ENCODE assay signal across 12 cellular contexts in the genomic region with DNA sequence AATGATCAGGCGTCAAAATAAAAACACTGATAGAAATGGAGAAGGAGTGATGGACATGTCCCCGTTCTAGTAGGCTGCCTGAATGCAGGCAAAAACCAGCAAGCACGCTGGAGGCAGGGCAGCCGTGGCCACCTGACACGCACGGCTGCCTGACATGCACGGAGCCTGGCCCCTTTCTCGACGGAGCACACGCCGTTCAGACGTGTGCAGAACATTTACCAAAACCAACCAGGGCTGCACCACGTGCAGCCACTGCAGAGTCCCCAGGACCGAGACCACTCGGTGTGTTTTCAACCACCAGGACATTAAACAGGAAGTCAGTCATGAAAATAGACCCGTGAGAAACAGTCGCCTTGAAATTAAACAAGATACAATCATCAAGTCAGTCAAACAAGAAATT.
DNase-seq lines count a peak whose midpoint lies in the region; ATAC-seq, FAIRE-seq and TF ChIP-seq lines count a peak whose summit lies in the region.
"Had no signal": no experiment of that assay in that cellular context is flagged by ENCODE, and none has a peak within 500 bp of the region (broad histone marks: within the 10 kb centered on the region; RNA-seq: fewer than 3 reads in every experiment).

No MANE protein-coding gene starts in this region.

- TF ChIP-seq CTCF in coronary artery (IDR thresholded peaks at IDR 0.05) (no peak), neural progenitor cell (IDR thresholded peaks at IDR 0.05) (no peak)

- H3K4me1 ChIP-seq in neural progenitor cell: no peaks in the 10 kb centered on the region
- H3K4me1 ChIP-seq: vagina had no signal

- H3K27me3 Mint-ChIP-seq in activated CD4-positive, alpha-beta T cell treated with anti-CD3 and anti-CD28 coated beads, Interleukin-2, amount 10 ng/mL, durations not matched to agents 7 days and 5 days: peaks cover 5% of the 10 kb centered on the region
- peaks cover 6% of the 10 kb centered on the region for H3K27me3 Mint-ChIP-seq in neural progenitor cell (ENCODE audit: insufficient read depth, low read depth)

- peak overlapping the region; percentile 46 for H2AFZ ChIP-seq in neural progenitor cell (replicated peaks)

- POLR2A ChIA-PET in activated CD4-positive, alpha-beta T cell treated with anti-CD3 and anti-CD28 coated beads, Interleukin-2, amount 10 ng/mL, durations not matched to agents 7 days and 5 days (lab: Charles Lee): no interaction called here

- peak; percentile 4 for DNase-seq in activated CD4-positive, alpha-beta T cell treated with anti-CD3 and anti-CD28 coated beads for 1 hour
- DNase-seq in activated CD4-positive, alpha-beta T cell treated with anti-CD3 and anti-CD28 coated beads, Interleukin-2, amount 10 ng/mL, durations not matched to agents 7 days and 5 days: no peak
- DNase-seq in H7: peak; percentile 46
- no peak for DNase-seq in coronary artery (ENCODE audit: low spot score)
- DNase-seq in neural progenitor cell (ENCODE audit: low spot score): no peak
- no peak for DNase-seq in urothelium cell line (ENCODE audit: low spot score)
- no peak for DNase-seq in T-helper 9 cell
- DNase-seq: activated CD4-positive, alpha-beta T cell treated with anti-CD3 and anti-CD28 coated beads, Interleukin-2, amount 50 U/mL, for 48 hours; stimulated activated CD4-positive, alpha-beta T cell treated with anti-CD3 and anti-CD28 coated beads, Interleukin-12 subunit alpha, Interleukin-12 subunit beta, amount 100 ng/mL, for 4 hours had no signal

- CTCF ChIA-PET in activated CD4-positive, alpha-beta T cell treated with anti-CD3 and anti-CD28 coated beads, Interleukin-2, amount 10 ng/mL, durations not matched to agents 7 days and 5 days (lab: Charles Lee): no interaction called here

- H3K36me3 Mint-ChIP-seq in activated CD4-positive, alpha-beta T cell treated with anti-CD3 and anti-CD28 coated beads, Interleukin-2, amount 10 ng/mL, durations not matched to agents 7 days and 5 days (ENCODE audit: low read depth): no peaks in the 10 kb centered on the region
- H3K36me3 Mint-ChIP-seq in neural progenitor cell: no peaks in the 10 kb centered on the region

- H3K4me3 Mint-ChIP-seq in activated CD4-positive, alpha-beta T cell treated with anti-CD3 and anti-CD28 coated beads, Interleukin-2, amount 10 ng/mL, durations not matched to agents 7 days and 5 days: no peak overlapping the region
- H3K4me3 Mint-ChIP-seq in neural progenitor cell: no peak overlapping the region
- H3K4me3 Mint-ChIP-seq: neural crest cell had no signal

- H4K20me1 ChIP-seq in neural progenitor cell (ENCODE audit: low read depth): no peaks in the 10 kb centered on the region

- no peak for FAIRE-seq in urothelium cell line (lab: Jason Lieb, UNC)

- H3K36me3 ChIP-seq in H7 (replicated peaks; ENCODE audit: control insufficient read depth, insufficient read depth, low read length): no peaks in the 10 kb centered on the region
- no peaks in the 10 kb centered on the region for H3K36me3 ChIP-seq in neural progenitor cell
- H3K36me3 ChIP-seq: vagina had no signal

- H3K4me3 ChIP-seq in H7 (ENCODE audit: insufficient read depth, low read depth, low read length) (no peak overlapping the region), coronary artery (peak overlapping the region; percentile 36), neural progenitor cell (no peak overlapping the region)
- H3K4me3 ChIP-seq: vagina had no signal

- peaks cover 1% of the 10 kb centered on the region for H3K9me3 Mint-ChIP-seq in activated CD4-positive, alpha-beta T cell treated with anti-CD3 and anti-CD28 coated beads, Interleukin-2, amount 10 ng/mL, durations not matched to agents 7 days and 5 days
- peaks cover 6% of the 10 kb centered on the region for H3K9me3 Mint-ChIP-seq in neural progenitor cell
- H3K9me3 Mint-ChIP-seq: neural crest cell had no signal

- no peaks in the 10 kb centered on the region for H3K79me2 ChIP-seq in neural progenitor cell (ENCODE audit: low read depth)

- no peaks in the 10 kb centered on the region for H3F3A ChIP-seq in neural progenitor cell (ENCODE audit: low read depth)

- H3K4me2 ChIP-seq in neural progenitor cell: no peak overlapping the region

- peaks cover 5% of the 10 kb centered on the region for H3K4me1 Mint-ChIP-seq in activated CD4-positive, alpha-beta T cell treated with anti-CD3 and anti-CD28 coated beads, Interleukin-2, amount 10 ng/mL, durations not matched to agents 7 days and 5 days
- H3K4me1 Mint-ChIP-seq in neural progenitor cell: peaks cover 12% of the 10 kb centered on the region

- H3K27me3 ChIP-seq in H7 (ENCODE audit: control insufficient read depth, insufficient read depth, low read length): no peaks in the 10 kb centered on the region
- no peaks in the 10 kb centered on the region for H3K27me3 ChIP-seq in neural progenitor cell
- H3K27me3 ChIP-seq: vagina had no signal

- H3K9me3 ChIP-seq in neural progenitor cell (ENCODE audit: low read depth): no peaks in the 10 kb centered on the region
- H3K9me3 ChIP-seq: vagina had no signal

- H3K27ac Mint-ChIP-seq in activated CD4-positive, alpha-beta T cell treated with anti-CD3 and anti-CD28 coated beads, Interleukin-2, amount 10 ng/mL, durations not matched to agents 7 days and 5 days: no peak overlapping the region
- no peak overlapping the region for H3K27ac Mint-ChIP-seq in neural progenitor cell

- no peak overlapping the region for H3K27ac ChIP-seq in coronary artery
- no peak overlapping the region for H3K27ac ChIP-seq in neural progenitor cell
- H3K27ac ChIP-seq: vagina had no signal

- no peak for ATAC-seq in HG03342 (IDR thresholded peaks at IDR 0.05; ENCODE audit: unreplicated experiment)

- H3K9ac ChIP-seq in neural progenitor cell: no peak overlapping the region

Comparison
In these comparisons a context has a peak if more than half of its experiments do, and no peak if none do; other contexts are left out.
1. DNase-seq: peak in activated CD4-positive, alpha-beta T cell treated with anti-CD3 and anti-CD28 coated beads for 1 hour (single experiment) and H7 (single experiment); none in activated CD4-positive, alpha-beta T cell treated with anti-CD3 and anti-CD28 coated beads, Interleukin-2, amount 10 ng/mL, durations not matched to agents 7 days and 5 days (single experiment), coronary artery (single experiment), neural progenitor cell (single experiment), urothelium cell line (single experiment) and T-helper 9 cell (single experiment).